ENCODE assay signal across 16 cellular contexts in the genomic region with DNA sequence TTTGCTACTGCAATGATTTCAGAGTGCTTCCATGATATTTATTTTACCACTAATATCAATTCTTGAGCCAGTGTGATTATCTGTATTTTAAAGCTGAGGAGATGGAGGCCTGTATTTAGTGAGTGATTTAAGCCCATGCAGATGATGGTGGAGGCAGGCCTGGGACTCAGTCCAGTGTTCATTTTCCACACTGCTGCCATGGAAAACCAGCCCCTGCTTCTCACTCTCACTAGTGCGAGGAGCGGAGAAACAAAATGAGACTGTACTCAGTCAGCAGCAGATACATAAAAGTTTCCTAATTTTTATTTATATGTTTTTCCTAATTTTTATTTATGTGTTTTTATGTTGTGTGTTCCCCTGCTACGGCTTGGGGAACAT. TPM values are rescaled to one million over a fixed set of nuclear protein-coding genes. Genes with fewer than 3 reads are reported as not detected.
DNase-seq lines count a peak whose midpoint lies in the region; ATAC-seq and TF ChIP-seq lines count a peak whose summit lies in the region.
"Had no signal": no experiment of that assay in that cellular context is flagged by ENCODE, and none has a peak within 500 bp of the region (broad histone marks: within the 10 kb centered on the region; RNA-seq: fewer than 3 reads in every experiment).

No MANE protein-coding gene starts in this region.

- H3K4me2 ChIP-seq in PC-3 (ENCODE audit: low read length), result no peak overlapping the region

- H3K9me2 ChIP-seq in PC-3 (replicated peaks; ENCODE audit: low read length), result no peaks in the 10 kb centered on the region

- intact Hi-C loops in PC-3 (cut with micrococcal nuclease) (no loop called here), upper lobe of right lung (cut with DNase I) (no loop called here)

- no peaks in the 10 kb centered on the region for H3F3A ChIP-seq in PC-3 (ENCODE audit: low read length, unreplicated experiment)

- no TSS peak for BruUV-seq in PC-3 (replicated peaks; lab: Mats Ljungman, UMichigan)

- H3K9ac ChIP-seq in PC-3 (ENCODE audit: low read length), result no peak overlapping the region

- 82 to 92% methylated on average over 3 of the region's 3 CpGs for WGBS in lung, 2 donors

- H3K9me3 ChIP-seq in PC-3 (ENCODE audit: low read length) (no peaks in the 10 kb centered on the region), lung (ENCODE audit: control insufficient read depth in 2 of 2, insufficient read depth in 1 of 2, low read length in 1 of 2) (no peaks in the 10 kb centered on the region), upper lobe of right lung (no peaks in the 10 kb centered on the region)

- H3K27me3 ChIP-seq in PC-3 (ENCODE audit: low read length) (no peaks in the 10 kb centered on the region), lung (ENCODE audit: control insufficient read depth, insufficient read depth) (no peaks in the 10 kb centered on the region), upper lobe of right lung (no peaks in the 10 kb centered on the region)

- CTCF ChIA-PET in PC-3 (lab: Charles Lee), result no interaction called here

- TF ChIP-seq CTCF in PC-3 (conservative IDR thresholded peaks at IDR 0.05; ENCODE audit: low read depth, low read length) (no peak), lung (IDR thresholded peaks at IDR 0.05; ENCODE audit: control extremely low read depth, extremely low read depth) (no peak), upper lobe of right lung (IDR thresholded peaks at IDR 0.05) (no peak)

- H3K4me1 Mint-ChIP-seq in activated T-cell treated with anti-CD3 and anti-CD28 coated beads, Interleukin-2, amount 50 U/mL, for 72 hours (ENCODE audit: low read depth), result peaks cover 61% of the 10 kb centered on the region

- H3K27me3 Mint-ChIP-seq in activated T-cell treated with anti-CD3 and anti-CD28 coated beads, Interleukin-2, amount 50 U/mL, for 72 hours (ENCODE audit: low read depth), result no peaks in the 10 kb centered on the region

- H3K4me3 ChIP-seq in PC-3 (ENCODE audit: low read length) (no peak overlapping the region), lung (no peak overlapping the region), upper lobe of right lung (no peak overlapping the region)

- peaks cover 16% of the 10 kb centered on the region for H3K36me3 ChIP-seq in PC-3 (ENCODE audit: low read depth, low read length)
- peaks cover 0 to 1% of the 10 kb centered on the region in 2 donors for H3K36me3 ChIP-seq in lung (ENCODE audit: control insufficient read depth in 2 of 2, insufficient read depth in 2 of 2, low read length in 2 of 2)
- H3K36me3 ChIP-seq in upper lobe of right lung, result no peaks in the 10 kb centered on the region

- no peak overlapping the region for H2AFZ ChIP-seq in PC-3 (ENCODE audit: low read length)

- POLR2A ChIA-PET in PC-3 (lab: Charles Lee; ENCODE audit: unreplicated experiment), result no interaction called here

- H3K9me3 Mint-ChIP-seq in activated T-cell treated with anti-CD3 and anti-CD28 coated beads, Interleukin-2, amount 50 U/mL, for 72 hours, result peaks cover 4 to 8% of the 10 kb centered on the region in 2 donors

- H3K27ac Mint-ChIP-seq in activated T-cell treated with anti-CD3 and anti-CD28 coated beads, Interleukin-2, amount 50 U/mL, for 72 hours, result peak overlapping the region; percentile 82

- H4K20me1 ChIP-seq in PC-3 (ENCODE audit: low read length), result no peaks in the 10 kb centered on the region

- H3K4me1 ChIP-seq in PC-3 (ENCODE audit: insufficient read depth, low read length) (peaks cover 15% of the 10 kb centered on the region), lung (ENCODE audit: control insufficient read depth in 2 of 2, insufficient read depth in 2 of 2, low read length in 2 of 2) (peaks cover 3 to 11% of the 10 kb centered on the region in 2 donors), upper lobe of right lung (peaks cover 12% of the 10 kb centered on the region)

- no peak for DNase-seq in activated T-cell treated with anti-CD3 and anti-CD28 coated beads, Interleukin-2, amount 50 U/mL, for 72 hours
- DNase-seq in activated T-cell treated with anti-CD3 and anti-CD28 coated beads for 4 hours, result no peak
- DNase-seq in PC-3, result no peak
- DNase-seq in lung (ENCODE audit: low spot score), result no peak
- DNase-seq in upper lobe of right lung, result no peak
- DNase-seq in SHP77 (lab: John Stamatoyannopoulos, UW), result no peak
- no peak for DNase-seq in NCI-H2029 (lab: John Stamatoyannopoulos, UW)
- DNase-seq: DMS 273 treated with DMSO at 0.1 percent for 48 hours, GDM1, KBM-7, NCI-H1417 treated with DMSO at 0.1 percent for 48 hours, NCI-H1930, NCI-H2171 treated with DMSO at 0.1 percent for 48 hours, NCI-H774 had no signal

- no peak for ATAC-seq in activated T-cell treated with anti-CD3 and anti-CD28 coated beads, Interleukin-2, amount 50 U/mL, for 72 hours (replicated peaks in 1 of 2)
- no peak for ATAC-seq in PC-3
- no peak for ATAC-seq in lung (ENCODE audit: insufficient read depth, low FRiP score)
- no peak for ATAC-seq in upper lobe of right lung
- ATAC-seq: Panc1 had no signal

- H3K36me3 Mint-ChIP-seq in activated T-cell treated with anti-CD3 and anti-CD28 coated beads, Interleukin-2, amount 50 U/mL, for 72 hours (ENCODE audit: insufficient read depth in 2 of 2), result peaks cover 33 to 61% of the 10 kb centered on the region in 2 donors

- H3K27ac ChIP-seq in PC-3 (ENCODE audit: low read length), result peak overlapping the region; percentile 45
- peak overlapping the region; percentile 16 to 47 for H3K27ac ChIP-seq in lung (ENCODE audit: low read depth in 1 of 2, low read length in 1 of 2)
- H3K27ac ChIP-seq in upper lobe of right lung, result peak overlapping the region; percentile 17
- H3K27ac ChIP-seq: C4-2B had no signal

- no peak overlapping the region for H3K4me3 Mint-ChIP-seq in activated T-cell treated with anti-CD3 and anti-CD28 coated beads, Interleukin-2, amount 50 U/mL, for 72 hours

- H3K79me2 ChIP-seq in PC-3 (ENCODE audit: low read length), result no peaks in the 10 kb centered on the region; the same call in 1 of the 2 replicates

RNA-seq across cellular contexts. Expression of a gene that starts 32.8 kb away (rescaled TPM):
- 10 to 100 TPM; 33.8 to 38.9 TPM for total RNA-seq in activated T-cell treated with anti-CD3 and anti-CD28 coated beads, Interleukin-2, amount 50 U/mL, for 72 hours
- 8.4 and 12.3 TPM in 2 replicates for total RNA-seq in PC-3 (2014; rRNA removed)
- 10 to 100 TPM; 16.0 to 22.8 TPM for total RNA-seq in lung
- 1 to 10 TPM; 4.3 to 6.0 TPM for polyA plus RNA-seq in lung
- total RNA-seq in upper lobe of right lung, result 22.3 TPM
